ENCODE assay signal across 11 cellular contexts in genomic region chr5:175797521-175798038, GRCh38.
DNase-seq lines count a peak whose midpoint lies in the region; ATAC-seq and TF ChIP-seq lines count a peak whose summit lies in the region.
"Had no signal": no experiment of that assay in that cellular context is flagged by ENCODE, and none has a peak within 500 bp of the region (broad histone marks: within the 10 kb centered on the region; RNA-seq: fewer than 3 reads in every experiment).

No MANE protein-coding gene starts in this region.

- intact Hi-C loops in CD8-positive, alpha-beta T cell (cut with DNase I, micrococcal nuclease): loop anchor here (2.0 to 5.0 kb wide), 2 partner anchors 73 to 815 kb away; partner anchors contain the start of genes CPLX2 (in 2 of the 2) and GPRIN1 (in 1 of the 2)

- CTCF ChIA-PET in CD8-positive, alpha-beta T cell (lab: Charles Lee): no interaction called here

- no peak for DNase-seq in CD8-positive, alpha-beta T cell
- DNase-seq in NCI-H1105 treated with DMSO at 0.1 percent for 48 hours (lab: John Stamatoyannopoulos, UW) (peak; percentile 60), SHP77 treated with DMSO at 0.1 percent for 48 hours (lab: John Stamatoyannopoulos, UW) (peak; percentile 93), inferior parietal cortex (ENCODE audit: extremely low spot score) (peak; percentile 29), GM20000 (ENCODE audit: low spot score) (no peak)
- DNase-seq: GF-D8 had no signal

- H3K27ac Mint-ChIP-seq in CD8-positive, alpha-beta T cell: no peak overlapping the region
- H3K27ac Mint-ChIP-seq: activated B cell treated with CpG ODN at 0.5 μM for 24 hours had no signal

- H3K4me1 ChIP-seq in CD8-positive, alpha-beta T cell (ENCODE audit: insufficient read depth, low read length): peaks cover 11% of the 10 kb centered on the region

- TF ChIP-seq CTCF in CD8-positive, alpha-beta T cell (IDR thresholded peaks at IDR 0.05): no peak
- no peak for TF ChIP-seq CTCF in GM20000 (IDR thresholded peaks at IDR 0.05; ENCODE audit: extremely low read depth, missing control alignments)

- POLR2A ChIA-PET in CD8-positive, alpha-beta T cell (lab: Charles Lee): no interaction called here

- no peaks in the 10 kb centered on the region for H3K9me3 ChIP-seq in CD8-positive, alpha-beta T cell (ENCODE audit: low read length)

- peaks cover 15% of the 10 kb centered on the region for H3K27me3 ChIP-seq in CD8-positive, alpha-beta T cell (ENCODE audit: insufficient read depth, low read length)

- H3K27me3 Mint-ChIP-seq in CD8-positive, alpha-beta T cell (ENCODE audit: low read depth): peaks cover 75% of the 10 kb centered on the region

- H3K9me3 Mint-ChIP-seq in CD8-positive, alpha-beta T cell: peaks cover 5% of the 10 kb centered on the region

- H3K4me3 ChIP-seq in CD8-positive, alpha-beta T cell (ENCODE audit: low read depth, low read length): peak overlapping the region; percentile 16

- H3K36me3 Mint-ChIP-seq in CD8-positive, alpha-beta T cell: no peaks in the 10 kb centered on the region

- no peaks in the 10 kb centered on the region for H3K36me3 ChIP-seq in CD8-positive, alpha-beta T cell (ENCODE audit: insufficient read depth, low read length)

- ATAC-seq in CD8-positive, alpha-beta T cell: no peak
- ATAC-seq in HG03280 (IDR thresholded peaks at IDR 0.05; ENCODE audit: unreplicated experiment): no peak
- no peak for ATAC-seq in HG03159 (IDR thresholded peaks at IDR 0.05; ENCODE audit: unreplicated experiment)
- ATAC-seq in GM21360 (IDR thresholded peaks at IDR 0.05; ENCODE audit: unreplicated experiment): no peak

- no peak overlapping the region for H3K27ac ChIP-seq in CD8-positive, alpha-beta T cell (ENCODE audit: low read depth, low read length)
- H3K27ac ChIP-seq: KMS-11 had no signal

- H3K4me1 Mint-ChIP-seq in CD8-positive, alpha-beta T cell (ENCODE audit: low read depth): peaks cover 9% of the 10 kb centered on the region

- no peak overlapping the region for H3K4me3 Mint-ChIP-seq in CD8-positive, alpha-beta T cell
- H3K4me3 Mint-ChIP-seq: activated B cell treated with CpG ODN at 0.5 μM for 24 hours had no signal

Comparison
In these comparisons a context has a peak if more than half of its experiments do, and no peak if none do; other contexts are left out.
1. DNase-seq: peak in NCI-H1105 treated with DMSO at 0.1 percent for 48 hours (single experiment), SHP77 treated with DMSO at 0.1 percent for 48 hours (single experiment) and inferior parietal cortex (single experiment); none in CD8-positive, alpha-beta T cell (0 of 7) and GM20000 (single experiment).